In the genomic region with DNA sequence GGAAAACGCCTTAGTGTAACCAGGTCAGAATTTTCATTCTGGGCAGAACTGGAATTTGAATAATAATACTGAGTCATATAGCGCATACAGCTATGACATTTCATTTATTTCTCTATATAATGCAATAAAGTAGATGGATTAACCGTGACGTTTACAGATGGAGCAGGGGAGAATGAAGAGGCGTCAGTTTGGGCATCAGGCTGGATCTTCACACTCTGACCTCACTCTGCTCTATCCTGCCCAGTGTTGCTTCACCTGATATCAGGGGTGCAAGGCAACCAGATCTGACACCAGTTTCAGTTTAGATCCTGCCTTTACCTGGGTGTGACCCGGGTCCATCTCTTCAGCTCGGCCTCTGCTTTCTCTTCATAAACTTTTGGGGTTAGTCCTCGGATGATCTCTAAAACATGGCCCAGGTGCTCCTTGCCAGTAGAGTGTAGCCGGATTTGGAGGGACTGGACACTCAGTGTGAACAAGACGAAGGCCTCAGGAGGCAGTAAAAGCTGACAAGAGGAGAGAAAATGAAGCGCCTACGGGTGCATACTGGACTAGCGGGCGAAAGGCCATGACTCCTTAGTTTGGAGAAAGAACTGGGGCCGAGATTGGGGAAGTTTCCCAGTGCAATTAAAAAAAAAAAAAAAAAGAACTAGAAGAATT, we compare ENCODE assay signal across 1 cellular context.
TF ChIP-seq lines count a peak whose summit lies in the region.

No MANE protein-coding gene starts in this region.

TF ChIP-seq in endothelial cell of umbilical vein, 7 proteins besides CTCF, POLR2A, EP300 and RAD21:
- TF ChIP-seq EZH2 (IDR thresholded peaks at IDR 0.05; ENCODE audit: borderline replicate concordance, low read depth, low read length, severe bottlenecking) (no peak), MYC (IDR thresholded peaks at IDR 0.05; ENCODE audit: low read depth, low read length) (no peak), GATA2 (IDR thresholded peaks at IDR 0.05; ENCODE audit: insufficient read depth, insufficient read length, low read depth, low read length) (no peak), JUN (IDR thresholded peaks at IDR 0.05; ENCODE audit: borderline replicate concordance, insufficient read depth, insufficient read length, low read depth) (no peak), POLR2AphosphoS5 (IDR thresholded peaks at IDR 0.05; ENCODE audit: insufficient read depth, low read depth, low read length) (no peak), FOS (IDR thresholded peaks at IDR 0.05; ENCODE audit: borderline replicate concordance, insufficient read depth, low read length) (no peak)
- TF ChIP-seq, protein P1, sequence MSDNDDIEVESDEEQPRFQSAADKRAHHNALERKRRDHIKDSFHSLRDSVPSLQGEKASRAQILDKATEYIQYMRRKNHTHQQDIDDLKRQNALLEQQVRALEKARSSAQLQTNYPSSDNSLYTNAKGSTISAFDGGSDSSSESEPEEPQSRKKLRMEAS (IDR thresholded peaks at IDR 0.05; ENCODE audit: insufficient read depth, insufficient read length): no peak
